ENCODE assay signal across 27 cellular contexts in genomic region chr17:78208486-78208885, GRCh38. TPM values are rescaled to one million over a fixed set of nuclear protein-coding genes. Genes with fewer than 3 reads are reported as not detected.
DNase-seq lines count a peak whose midpoint lies in the region; ATAC-seq, FAIRE-seq and TF ChIP-seq lines count a peak whose summit lies in the region.
"Had no signal": no experiment of that assay in that cellular context is flagged by ENCODE, and none has a peak within 500 bp of the region (broad histone marks: within the 10 kb centered on the region; RNA-seq: fewer than 3 reads in every experiment).

No MANE protein-coding gene starts in this region.

- no peak overlapping the region for H2AFZ ChIP-seq in HepG2 (ENCODE audit: low read length)
- H2AFZ ChIP-seq: GM23248 had no signal

- no peaks in the 10 kb centered on the region for H3K79me2 ChIP-seq in HepG2 (ENCODE audit: insufficient read depth, low read length)

- intact Hi-C loops in HepG2 (cut with micrococcal nuclease; ENCODE audit: unreplicated experiment), result no loop called here
- intact Hi-C loops in right lobe of liver (cut with DNase I), result no loop called here

- no peak for FAIRE-seq in HepG2 (lab: Jason Lieb, UNC)
- FAIRE-seq: A204.1, D721Med, GM12878, GM18507, H1 had no signal

- H3K27ac ChIP-seq in HepG2 (ENCODE audit: extremely low read length, insufficient read depth, low read length) (no peak overlapping the region), right lobe of liver (no peak overlapping the region), substantia nigra (ENCODE audit: low read depth, low read length, poor library complexity, severe bottlenecking) (peak overlapping the region; percentile 4)
- H3K27ac ChIP-seq: 22Rv1; BLaER1 treated with 17β-estradiol and CSF1 and Interleukin-3, amounts not matched to agents 10 nM and 100 nM; GM23248 had no signal

- WGBS in HepG2 (ENCODE audit: low lambda C conversion rate), result 89% methylated on average over 3 of the region's 3 CpGs
- 51% methylated on average over 3 of the region's 3 CpGs for WGBS in right lobe of liver (ENCODE audit: insufficient coverage, low coverage, low lambda C conversion rate, missing lambda C conversion rate)

- BruUV-seq in HepG2 (replicated peaks; lab: Mats Ljungman, UMichigan), result no TSS peak

- in situ Hi-C loops in HepG2 (cut with HindIII; ENCODE audit: extremely low pct_ligation_motif_present, low pct_unique_long_range_greater_than_20kb), result no loop called here

- H4K20me1 ChIP-seq in HepG2 (ENCODE audit: insufficient read depth, low read length), result peaks cover 18% of the 10 kb centered on the region

- ATAC-seq in HepG2 (no peak), right lobe of liver (no peak), GM18502 (IDR thresholded peaks at IDR 0.05; ENCODE audit: poor library complexity, unreplicated experiment) (no peak)
- ATAC-seq: GM12878 had no signal

- CTCF ChIA-PET in HepG2 (lab: Yijun Ruan, JAX; ENCODE audit: low intra/inter-chr PET ratio, low total read pairs), result no interaction called here

- H3K9me3 ChIP-seq in HepG2 (ENCODE audit: low read length) (no peaks in the 10 kb centered on the region), right lobe of liver (no peaks in the 10 kb centered on the region)
- H3K9me3 ChIP-seq: BE2C; BLaER1 treated with 17β-estradiol and CSF1 and Interleukin-3, amounts not matched to agents 10 nM and 100 nM had no signal

- H3K4me3 ChIP-seq in HepG2 (replicated peaks in 1 of 3; ENCODE audit: insufficient read depth in 1 of 3, low read depth in 2 of 3, low read length in 3 of 3), result no peak overlapping the region
- no peak overlapping the region for H3K4me3 ChIP-seq in right lobe of liver
- H3K4me3 ChIP-seq: BLaER1 treated with 17β-estradiol and CSF1 and Interleukin-3, amounts not matched to agents 10 nM and 100 nM; GM12878; GM23248 had no signal

- peaks cover 21 to 35% of the 10 kb centered on the region in 2 experiments for H3K36me3 ChIP-seq in HepG2 (replicated peaks in 1 of 2; ENCODE audit: control insufficient read depth in 1 of 2, insufficient read depth in 2 of 2, low read length in 2 of 2)
- H3K36me3 ChIP-seq in right lobe of liver, result peaks cover 0 to 34% (median 15%) of the 10 kb centered on the region in 4 donors

- no peak for DNase-seq in HepG2 (ENCODE audit: low spot score)
- DNase-seq in right lobe of liver, result no peak
- DNase-seq in medulla oblongata (ENCODE audit: extremely low spot score), result peak; percentile 59
- DNase-seq in substantia nigra (lab: John Stamatoyannopoulos, UW), result peak in 1 of 49 donors; percentile 17
- no peak for DNase-seq in SHP77 treated with DMSO at 0.1 percent for 48 hours (lab: John Stamatoyannopoulos, UW)
- no peak for DNase-seq in mesenteric fat pad (ENCODE audit: low spot score)
- no peak for DNase-seq in activated CD4-positive, alpha-beta T cell treated with anti-CD3 and anti-CD28 coated beads, Interleukin-2, amount 50 U/mL, for 48 hours
- DNase-seq: BE2C; CD4-positive, alpha-beta T cell; CD8-positive, alpha-beta memory T cell; DMS 273 treated with DMSO at 0.1 percent for 48 hours; DMS79; EL; GDM1; GM23248; H7; HCEC 1CT had no signal

- H3K4me2 ChIP-seq in HepG2 (ENCODE audit: low read depth, low read length), result no peak overlapping the region
- H3K4me2 ChIP-seq: BLaER1 treated with 17β-estradiol and CSF1 and Interleukin-3, amounts not matched to agents 10 nM and 100 nM had no signal

- H3K4me1 ChIP-seq in HepG2 (ENCODE audit: insufficient read depth, low read length) (peaks cover 4% of the 10 kb centered on the region), right lobe of liver (no peaks in the 10 kb centered on the region)

- TF ChIP-seq CTCF in HepG2 (CRISPR knock-in tag; IDR thresholded peaks at IDR 0.05) (no peak), right lobe of liver (IDR thresholded peaks at IDR 0.05) (no peak)

- POLR2A ChIA-PET in HepG2 (lab: Yijun Ruan, JAX), result interaction anchor here (1.1 kb wide), 1 partner anchor 33 kb away, joined by 3 read pairs; no protein-coding TSS in a partner anchor

- no peak overlapping the region for H3K9ac ChIP-seq in HepG2 (ENCODE audit: insufficient read depth, low read depth, low read length)
- H3K9ac ChIP-seq: BLaER1 treated with 17β-estradiol and CSF1 and Interleukin-3, amounts not matched to agents 10 nM and 100 nM; GM23248 had no signal

- TF ChIP-seq POLR2A in HepG2 (IDR thresholded peaks at IDR 0.05; ENCODE audit: insufficient read depth in 1 of 2, low read depth in 2 of 2, low read length in 2 of 2) (no peak), right lobe of liver (IDR thresholded peaks at IDR 0.05) (no peak)

- H3K27me3 ChIP-seq in HepG2 (ENCODE audit: control insufficient read depth in 1 of 2, insufficient read depth in 2 of 2, low read length in 2 of 2) (no peaks in the 10 kb centered on the region; a peak in 1 of 5 replicates), right lobe of liver (no peaks in the 10 kb centered on the region)
- H3K27me3 ChIP-seq: BE2C; BLaER1 treated with 17β-estradiol and CSF1 and Interleukin-3, amounts not matched to agents 10 nM and 100 nM had no signal

- no peak for TF ChIP-seq RAD21 in HepG2 (CRISPR knock-in tag; IDR thresholded peaks at IDR 0.05)

- TF ChIP-seq EP300 in HepG2 (IDR thresholded peaks at IDR 0.05; ENCODE audit: low read depth in 2 of 2, low read length in 2 of 2), result no peak
- TF ChIP-seq EP300 in HepG2 (CRISPR knock-in tag; IDR thresholded peaks at IDR 0.05; ENCODE audit: borderline replicate concordance), result no peak

RNA-seq across cellular contexts. Expression of gene BIRC5, which starts 5.6 kb away (rescaled TPM):
- total RNA-seq in HepG2 (2016; rRNA removed; fragmentation: Illumina TruSeq; extraction: Trizol) (135 and 167 TPM in 2 replicates), right lobe of liver (1 to 10 TPM in 4 of 6 experiments, under 1 TPM in 2; 0.57 to 2.0 (median 1.4) TPM), mesenteric fat pad (not detected)
- total RNA-seq in HepG2 (2016; cell fraction: cytosol; rRNA removed; fragmentation: Illumina TruSeq; extraction: Trizol; ENCODE audit: low read depth), result 34.5 and 39.0 TPM in 2 replicates
- total RNA-seq in HepG2 (2016; cell fraction: insoluble cytoplasmic fraction; rRNA removed; fragmentation: Illumina TruSeq; extraction: Trizol), result 131 and 168 TPM in 2 replicates
- total RNA-seq in HepG2 (2016; cell fraction: membrane; rRNA removed; fragmentation: Illumina TruSeq; extraction: Trizol), result 97.3 and 97.8 TPM in 2 replicates
- total RNA-seq in HepG2 (2016; cell fraction: nucleus; rRNA removed; fragmentation: Illumina TruSeq; extraction: Trizol), result 62.8 and 63.7 TPM in 2 replicates
- 18.5 and 30.3 TPM in 2 replicates for polyA plus RNA-seq in HepG2 (2011; rRNA removed)
- 26.4 and 35.2 TPM in 2 replicates for polyA plus RNA-seq in HepG2 (2011; cell fraction: cytosol; rRNA removed)
- 11.3 and 14.8 TPM in 2 replicates for polyA plus RNA-seq in HepG2 (2011; cell fraction: nucleus; rRNA removed)
- polyA plus RNA-seq in HepG2 (2012), result 20.8 and 42.6 TPM in 2 replicates
- 27.8 and 29.4 TPM in 2 replicates for polyA plus RNA-seq in HepG2 (2016; cell fraction: cytosol; fragmentation: Illumina TruSeq; extraction: Trizol; ENCODE audit: low read depth)
- polyA plus RNA-seq in HepG2 (2016; cell fraction: insoluble cytoplasmic fraction; fragmentation: Illumina TruSeq; extraction: Trizol; ENCODE audit: low read depth), result 158 and 162 TPM in 2 replicates
- polyA plus RNA-seq in HepG2 (2016; cell fraction: membrane; fragmentation: Illumina TruSeq; extraction: Trizol; ENCODE audit: low read depth), result 64.5 and 65.4 TPM in 2 replicates
- 90.2 and 97.1 TPM in 2 replicates for polyA plus RNA-seq in HepG2 (2016; cell fraction: nucleus; fragmentation: Illumina TruSeq; extraction: Trizol; ENCODE audit: insufficient read depth, low read depth)
- polyA minus RNA-seq in HepG2 (2011; rRNA and poly(A)+ RNA removed; ENCODE audit: low replicate concordance), result 62.3 and 97.9 TPM in 2 replicates
- polyA minus RNA-seq in HepG2 (2011; cell fraction: cytosol; rRNA and poly(A)+ RNA removed), result 18.6 and 37.7 TPM in 2 replicates
- polyA minus RNA-seq in HepG2 (2011; cell fraction: nucleus; rRNA and poly(A)+ RNA removed), result 20.9 and 36.8 TPM in 2 replicates
- polyA plus RNA-seq: CD14-positive monocyte had no signal

RNA-seq across cellular contexts. Expression of gene AFMID, which starts 21.3 kb away (rescaled TPM):
- total RNA-seq in HepG2 (2016; rRNA removed; fragmentation: Illumina TruSeq; extraction: Trizol), result 270 and 327 TPM in 2 replicates
- total RNA-seq in HepG2 (2016; cell fraction: cytosol; rRNA removed; fragmentation: Illumina TruSeq; extraction: Trizol; ENCODE audit: low read depth), result 87.2 and 91.8 TPM in 2 replicates
- total RNA-seq in HepG2 (2016; cell fraction: insoluble cytoplasmic fraction; rRNA removed; fragmentation: Illumina TruSeq; extraction: Trizol), result 272 and 349 TPM in 2 replicates
- total RNA-seq in HepG2 (2016; cell fraction: membrane; rRNA removed; fragmentation: Illumina TruSeq; extraction: Trizol), result 147 and 156 TPM in 2 replicates
- total RNA-seq in HepG2 (2016; cell fraction: nucleus; rRNA removed; fragmentation: Illumina TruSeq; extraction: Trizol), result 146 and 156 TPM in 2 replicates
- 249 and 317 TPM in 2 replicates for polyA plus RNA-seq in HepG2 (2011; rRNA removed)
- polyA plus RNA-seq in HepG2 (2011; cell fraction: cytosol; rRNA removed), result 229 and 274 TPM in 2 replicates
- 417 and 490 TPM in 2 replicates for polyA plus RNA-seq in HepG2 (2011; cell fraction: nucleus; rRNA removed)
- 302 and 303 TPM in 2 replicates for polyA plus RNA-seq in HepG2 (2012)
- 66.5 and 75.3 TPM in 2 replicates for polyA plus RNA-seq in HepG2 (2016; cell fraction: cytosol; fragmentation: Illumina TruSeq; extraction: Trizol; ENCODE audit: low read depth)
- 406 and 430 TPM in 2 replicates for polyA plus RNA-seq in HepG2 (2016; cell fraction: insoluble cytoplasmic fraction; fragmentation: Illumina TruSeq; extraction: Trizol; ENCODE audit: low read depth)
- polyA plus RNA-seq in HepG2 (2016; cell fraction: membrane; fragmentation: Illumina TruSeq; extraction: Trizol; ENCODE audit: low read depth), result 103 and 126 TPM in 2 replicates
- polyA plus RNA-seq in HepG2 (2016; cell fraction: nucleus; fragmentation: Illumina TruSeq; extraction: Trizol; ENCODE audit: insufficient read depth, low read depth), result 409 and 442 TPM in 2 replicates
- 60.4 and 341 TPM in 2 replicates for polyA minus RNA-seq in HepG2 (2011; rRNA and poly(A)+ RNA removed; ENCODE audit: low replicate concordance)
- polyA minus RNA-seq in HepG2 (2011; cell fraction: cytosol; rRNA and poly(A)+ RNA removed), result 127 and 156 TPM in 2 replicates
- 114 and 156 TPM in 2 replicates for polyA minus RNA-seq in HepG2 (2011; cell fraction: nucleus; rRNA and poly(A)+ RNA removed)
- total RNA-seq in right lobe of liver, result 100 to 1,000 TPM in 5 of 6 experiments, 10 to 100 TPM in 1; 96.6 to 156 (median 142) TPM
- 19.7 TPM for total RNA-seq in mesenteric fat pad

RNA-seq across cellular contexts. Expression of gene TK1, which starts 21.6 kb away (rescaled TPM):
- total RNA-seq in HepG2 (2016; rRNA removed; fragmentation: Illumina TruSeq; extraction: Trizol) (96.0 and 114 TPM in 2 replicates), right lobe of liver (1 to 10 TPM; 2.1 to 8.3 (median 4.7) TPM), mesenteric fat pad (1.1 TPM)
- 20.1 and 22.9 TPM in 2 replicates for total RNA-seq in HepG2 (2016; cell fraction: cytosol; rRNA removed; fragmentation: Illumina TruSeq; extraction: Trizol; ENCODE audit: low read depth)
- 95.6 and 109 TPM in 2 replicates for total RNA-seq in HepG2 (2016; cell fraction: insoluble cytoplasmic fraction; rRNA removed; fragmentation: Illumina TruSeq; extraction: Trizol)
- 30.2 and 33.7 TPM in 2 replicates for total RNA-seq in HepG2 (2016; cell fraction: membrane; rRNA removed; fragmentation: Illumina TruSeq; extraction: Trizol)
- total RNA-seq in HepG2 (2016; cell fraction: nucleus; rRNA removed; fragmentation: Illumina TruSeq; extraction: Trizol), result 38.0 and 39.0 TPM in 2 replicates
- polyA plus RNA-seq in HepG2 (2011; rRNA removed), result 33.2 and 45.0 TPM in 2 replicates
- 36.3 and 78.7 TPM in 2 replicates for polyA plus RNA-seq in HepG2 (2011; cell fraction: cytosol; rRNA removed)
- polyA plus RNA-seq in HepG2 (2011; cell fraction: nucleus; rRNA removed), result 27.9 and 41.4 TPM in 2 replicates
- 15.9 and 24.5 TPM in 2 replicates for polyA plus RNA-seq in HepG2 (2012)
- 18.4 and 18.5 TPM in 2 replicates for polyA plus RNA-seq in HepG2 (2016; cell fraction: cytosol; fragmentation: Illumina TruSeq; extraction: Trizol; ENCODE audit: low read depth)
- 130 and 138 TPM in 2 replicates for polyA plus RNA-seq in HepG2 (2016; cell fraction: insoluble cytoplasmic fraction; fragmentation: Illumina TruSeq; extraction: Trizol; ENCODE audit: low read depth)
- polyA plus RNA-seq in HepG2 (2016; cell fraction: membrane; fragmentation: Illumina TruSeq; extraction: Trizol; ENCODE audit: low read depth), result 21.2 and 23.8 TPM in 2 replicates
- polyA plus RNA-seq in HepG2 (2016; cell fraction: nucleus; fragmentation: Illumina TruSeq; extraction: Trizol; ENCODE audit: insufficient read depth, low read depth), result 61.0 and 63.4 TPM in 2 replicates
- 74.6 and 146 TPM in 2 replicates for polyA minus RNA-seq in HepG2 (2011; rRNA and poly(A)+ RNA removed; ENCODE audit: low replicate concordance)
- 21.4 and 38.3 TPM in 2 replicates for polyA minus RNA-seq in HepG2 (2011; cell fraction: cytosol; rRNA and poly(A)+ RNA removed)
- polyA minus RNA-seq in HepG2 (2011; cell fraction: nucleus; rRNA and poly(A)+ RNA removed), result 10.7 and 15.2 TPM in 2 replicates

RNA-seq across cellular contexts. Expression of gene TMEM235, which starts 22.9 kb away (rescaled TPM):
- total RNA-seq in HepG2 (2016; rRNA removed; fragmentation: Illumina TruSeq; extraction: Trizol) (not detected in 2 replicates), right lobe of liver (not detected), mesenteric fat pad (not detected)
- not detected in 2 replicates for total RNA-seq in HepG2 (2016; cell fraction: cytosol; rRNA removed; fragmentation: Illumina TruSeq; extraction: Trizol; ENCODE audit: low read depth)
- not detected in 2 replicates for total RNA-seq in HepG2 (2016; cell fraction: insoluble cytoplasmic fraction; rRNA removed; fragmentation: Illumina TruSeq; extraction: Trizol)
- not detected in 2 replicates for total RNA-seq in HepG2 (2016; cell fraction: membrane; rRNA removed; fragmentation: Illumina TruSeq; extraction: Trizol)
- not detected in 2 replicates for total RNA-seq in HepG2 (2016; cell fraction: nucleus; rRNA removed; fragmentation: Illumina TruSeq; extraction: Trizol)
- polyA plus RNA-seq in HepG2 (2011; rRNA removed), result not detected in 2 replicates
- polyA plus RNA-seq in HepG2 (2011; cell fraction: cytosol; rRNA removed), result not detected in 2 replicates
- polyA plus RNA-seq in HepG2 (2011; cell fraction: nucleus; rRNA removed), result not detected in 2 replicates
- polyA plus RNA-seq in HepG2 (2012), result not detected in 2 replicates
- polyA plus RNA-seq in HepG2 (2016; cell fraction: cytosol; fragmentation: Illumina TruSeq; extraction: Trizol; ENCODE audit: low read depth), result not detected in 2 replicates
- polyA plus RNA-seq in HepG2 (2016; cell fraction: insoluble cytoplasmic fraction; fragmentation: Illumina TruSeq; extraction: Trizol; ENCODE audit: low read depth), result not detected in 2 replicates
- polyA plus RNA-seq in HepG2 (2016; cell fraction: membrane; fragmentation: Illumina TruSeq; extraction: Trizol; ENCODE audit: low read depth), result not detected in 2 replicates
- not detected in 2 replicates for polyA plus RNA-seq in HepG2 (2016; cell fraction: nucleus; fragmentation: Illumina TruSeq; extraction: Trizol; ENCODE audit: insufficient read depth, low read depth)
- not detected in 2 replicates for polyA minus RNA-seq in HepG2 (2011; rRNA and poly(A)+ RNA removed; ENCODE audit: low replicate concordance)
- not detected in 2 replicates for polyA minus RNA-seq in HepG2 (2011; cell fraction: cytosol; rRNA and poly(A)+ RNA removed)
- not detected in 2 replicates for polyA minus RNA-seq in HepG2 (2011; cell fraction: nucleus; rRNA and poly(A)+ RNA removed)
- total RNA-seq: CD4-positive, alpha-beta T cell; CD8-positive, alpha-beta memory T cell; GM12878; GM23248; H7 had no signal
- polyA plus RNA-seq: AG04450; CD14-positive monocyte; CD8-positive, alpha-beta memory T cell; GM12878; GM23248 had no signal

RNA-seq across cellular contexts. Expression of gene SYNGR2, which starts 40.1 kb away (rescaled TPM):
- 28.7 and 46.7 TPM in 2 replicates for total RNA-seq in HepG2 (2016; rRNA removed; fragmentation: Illumina TruSeq; extraction: Trizol)
- total RNA-seq in HepG2 (2016; cell fraction: cytosol; rRNA removed; fragmentation: Illumina TruSeq; extraction: Trizol; ENCODE audit: low read depth), result 15.8 and 18.7 TPM in 2 replicates
- total RNA-seq in HepG2 (2016; cell fraction: insoluble cytoplasmic fraction; rRNA removed; fragmentation: Illumina TruSeq; extraction: Trizol), result 21.7 and 51.0 TPM in 2 replicates
- total RNA-seq in HepG2 (2016; cell fraction: membrane; rRNA removed; fragmentation: Illumina TruSeq; extraction: Trizol), result 31.9 and 34.8 TPM in 2 replicates
- total RNA-seq in HepG2 (2016; cell fraction: nucleus; rRNA removed; fragmentation: Illumina TruSeq; extraction: Trizol), result 43.0 and 51.6 TPM in 2 replicates
- polyA plus RNA-seq in HepG2 (2011; rRNA removed), result 170 and 192 TPM in 2 replicates
- 200 and 244 TPM in 2 replicates for polyA plus RNA-seq in HepG2 (2011; cell fraction: cytosol; rRNA removed)
- 116 and 129 TPM in 2 replicates for polyA plus RNA-seq in HepG2 (2011; cell fraction: nucleus; rRNA removed)
- polyA plus RNA-seq in HepG2 (2012), result 52.7 and 59.2 TPM in 2 replicates
- polyA plus RNA-seq in HepG2 (2016; cell fraction: cytosol; fragmentation: Illumina TruSeq; extraction: Trizol; ENCODE audit: low read depth), result 35.1 and 40.6 TPM in 2 replicates
- polyA plus RNA-seq in HepG2 (2016; cell fraction: insoluble cytoplasmic fraction; fragmentation: Illumina TruSeq; extraction: Trizol; ENCODE audit: low read depth), result 52.5 and 60.0 TPM in 2 replicates
- 62.1 and 68.8 TPM in 2 replicates for polyA plus RNA-seq in HepG2 (2016; cell fraction: membrane; fragmentation: Illumina TruSeq; extraction: Trizol; ENCODE audit: low read depth)
- polyA plus RNA-seq in HepG2 (2016; cell fraction: nucleus; fragmentation: Illumina TruSeq; extraction: Trizol; ENCODE audit: insufficient read depth, low read depth), result 160 and 166 TPM in 2 replicates
- 231 and 401 TPM in 2 replicates for polyA minus RNA-seq in HepG2 (2011; rRNA and poly(A)+ RNA removed; ENCODE audit: low replicate concordance)
- polyA minus RNA-seq in HepG2 (2011; cell fraction: cytosol; rRNA and poly(A)+ RNA removed), result 73.3 and 75.3 TPM in 2 replicates
- polyA minus RNA-seq in HepG2 (2011; cell fraction: nucleus; rRNA and poly(A)+ RNA removed), result 23.0 and 28.7 TPM in 2 replicates
- 10 to 100 TPM; 43.3 to 55.8 (median 50.4) TPM for total RNA-seq in right lobe of liver
- total RNA-seq in mesenteric fat pad, result 93.5 TPM

Comparison
In these comparisons a context has a peak if more than half of its experiments do, and no peak if none do; other contexts are left out.
1. RNA of gene BIRC5, which starts 5.6 kb away (total RNA-seq): 34.5 to 168 TPM in HepG2; 0.57 to 2.0 TPM in right lobe of liver and not detected in mesenteric fat pad (single experiment); every median in the first group is over 10 times any median in the second.